ENCODE assay signal across 1 cellular context in genomic region chr2:235500110-235500760, GRCh38.
TF ChIP-seq lines count a peak whose summit lies in the region.

No MANE protein-coding gene starts in this region.

TF ChIP-seq in H1, 55 proteins besides CTCF, POLR2A, EP300 and RAD21:
- TF ChIP-seq E2F6 (IDR thresholded peaks at IDR 0.05) = no peak
- TF ChIP-seq CBX5 (IDR thresholded peaks at IDR 0.05; ENCODE audit: low read depth, low read length) = no peak
- no peak for TF ChIP-seq SIN3A (conservative IDR thresholded peaks at IDR 0.05 in 1 of 2, IDR thresholded peaks at IDR 0.05 in 1 of 2; ENCODE audit: low read depth in 1 of 2, low read length in 2 of 2)
- TF ChIP-seq ASH2L (IDR thresholded peaks at IDR 0.05; ENCODE audit: low read length) = no peak
- TF ChIP-seq EGR1 (IDR thresholded peaks at IDR 0.05; ENCODE audit: borderline replicate concordance, low read depth, low read length) = no peak
- no peak for TF ChIP-seq GABPA (IDR thresholded peaks at IDR 0.05; ENCODE audit: borderline replicate concordance, insufficient read depth, low read length)
- TF ChIP-seq RXRA (IDR thresholded peaks at IDR 0.05; ENCODE audit: insufficient read depth, low read depth, low read length) = no peak
- TF ChIP-seq TAF7 (optimal IDR thresholded peaks at IDR 0.05; ENCODE audit: borderline replicate concordance, low read depth, low read length) = no peak
- no peak for TF ChIP-seq SIRT6 (IDR thresholded peaks at IDR 0.05; ENCODE audit: low read length)
- no peak for TF ChIP-seq KDM4A (IDR thresholded peaks at IDR 0.05; ENCODE audit: low read depth, low read length, severe bottlenecking)
- TF ChIP-seq USF2 (IDR thresholded peaks at IDR 0.05; ENCODE audit: low read length) = no peak
- no peak for TF ChIP-seq POU5F1 (IDR thresholded peaks at IDR 0.05; ENCODE audit: low read depth, low read length)
- no peak for TF ChIP-seq TEAD4 (IDR thresholded peaks at IDR 0.05; ENCODE audit: low read depth, low read length)
